8 cellular contexts compared by ENCODE assay signal in the genomic region with DNA sequence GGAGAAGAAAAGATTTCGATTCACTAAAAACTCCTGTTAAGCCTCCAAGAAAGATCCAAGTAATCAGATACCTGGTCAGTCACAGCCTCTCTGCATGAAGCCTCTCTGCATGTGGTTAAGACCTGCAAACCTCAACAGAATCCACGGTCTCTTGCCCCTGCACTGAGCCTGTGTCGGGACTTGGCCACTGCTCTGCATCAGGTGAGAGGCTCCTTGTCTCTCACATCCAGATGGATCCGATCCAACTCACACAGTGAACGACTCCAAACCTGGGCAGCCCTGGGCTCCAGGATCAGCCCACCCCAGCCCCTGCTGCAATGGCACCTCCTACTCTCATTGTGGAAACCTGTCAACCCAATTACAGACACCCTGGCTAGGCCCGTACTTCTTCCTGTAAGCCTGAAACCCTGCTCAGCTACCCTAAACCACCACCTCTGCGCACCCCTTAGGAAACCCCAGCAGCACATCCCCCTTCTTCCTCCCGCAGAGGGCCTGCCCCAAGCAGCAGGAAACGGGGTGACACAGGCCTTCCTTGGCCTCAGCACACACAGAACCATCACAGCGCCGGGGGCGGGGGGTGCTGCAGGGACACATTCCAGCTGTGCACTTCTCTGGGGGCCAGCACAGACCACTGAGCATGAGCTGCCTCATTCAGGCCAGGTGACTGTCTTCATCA.
A peak's percentile ranks its signal among the peaks of the same experiment; 100 is the strongest.
DNase-seq lines count a peak whose midpoint lies in the region; ATAC-seq, FAIRE-seq and TF ChIP-seq lines count a peak whose summit lies in the region.

No MANE protein-coding gene starts in this region.

- peaks cover 98 to 100% (median 99%) of the 10 kb centered on the region in 10 experiments for H3K4me1 ChIP-seq in BLaER1 treated with 17β-estradiol and CSF1 and Interleukin-3, amounts not matched to agents 10 nM and 100 nM
- H3K4me1 ChIP-seq in Panc1 (ENCODE audit: control insufficient read depth, insufficient read depth, low read length) (peaks cover 81% of the 10 kb centered on the region), trophoblast cell (ENCODE audit: control insufficient read depth in 1 of 2, insufficient read depth in 2 of 2, low read length in 2 of 2) (peaks cover 13 to 27% of the 10 kb centered on the region in 2 experiments)

- ATAC-seq in GM21528 (IDR thresholded peaks at IDR 0.05; ENCODE audit: low FRiP score, unreplicated experiment) (peak; percentile 60), Panc1 (no peak)

- peak overlapping the region; percentile 31 for H2BK12ac ChIP-seq in trophoblast cell (ENCODE audit: low read length)

- H3K9me3 ChIP-seq in BLaER1 treated with 17β-estradiol and CSF1 and Interleukin-3, amounts not matched to agents 10 nM and 100 nM (replicated peaks in 1 of 11) = no peaks in the 10 kb centered on the region
- no peaks in the 10 kb centered on the region for H3K9me3 ChIP-seq in Panc1 (ENCODE audit: control insufficient read depth, insufficient read depth, low read depth, low read length)
- no peaks in the 10 kb centered on the region for H3K9me3 ChIP-seq in trophoblast cell (ENCODE audit: insufficient read depth, low read depth, low read length)

- DNase-seq in Panc1 (ENCODE audit: low read depth, low spot score) = no peak
- peak; percentile 73 for DNase-seq in activated naive CD4-positive, alpha-beta T cell treated with Interleukin-2 at 50 U/mL for 16 hours
- no peak for DNase-seq in trophoblast cell
- no peak for DNase-seq in NCI-H1436 (lab: John Stamatoyannopoulos, UW)
- no peak for DNase-seq in HTR-8/SVneo (ENCODE audit: insufficient read length, low spot score)
- DNase-seq in SK-N-DZ (ENCODE audit: low spot score) = no peak

- peak overlapping the region in 6 of 10 experiments; percentile 2 to 35 (median 23); a peak in 5 of 20 replicates for H3K4me3 ChIP-seq in BLaER1 treated with 17β-estradiol and CSF1 and Interleukin-3, amounts not matched to agents 10 nM and 100 nM
- H3K4me3 ChIP-seq in Panc1 (ENCODE audit: low read depth in 2 of 2, low read length in 2 of 2) (no peak overlapping the region), trophoblast cell (ENCODE audit: low read depth, low read length) (no peak overlapping the region)

- no peak overlapping the region for H4K12ac ChIP-seq in trophoblast cell (ENCODE audit: low read depth, low read length)

- peak overlapping the region; percentile 38 for H3K18ac ChIP-seq in trophoblast cell (ENCODE audit: low read length)

- H2BK5ac ChIP-seq in trophoblast cell (ENCODE audit: low read depth, low read length, poor library complexity) = no peak overlapping the region

- peak overlapping the region; percentile 80 to 95 (median 91) for H3K4me2 ChIP-seq in BLaER1 treated with 17β-estradiol and CSF1 and Interleukin-3, amounts not matched to agents 10 nM and 100 nM
- no peak overlapping the region for H3K4me2 ChIP-seq in trophoblast cell (ENCODE audit: low read length)

- peak overlapping the region; percentile 4 to 62 (median 46); a peak in 14 of 22 replicates for H3K9ac ChIP-seq in BLaER1 treated with 17β-estradiol and CSF1 and Interleukin-3, amounts not matched to agents 10 nM and 100 nM
- no peak overlapping the region for H3K9ac ChIP-seq in trophoblast cell (ENCODE audit: low read length)

- no CpG with 5 or more reads among the region's 12 CpGs for WGBS in trophoblast cell (ENCODE audit: extremely low coverage, insufficient coverage, insufficient read length)

- H2AK5ac ChIP-seq in trophoblast cell (ENCODE audit: low read length) = no peak overlapping the region

- TF ChIP-seq CTCF in Panc1 (IDR thresholded peaks at IDR 0.05) = no peak

- in situ Hi-C loops in Panc1 (cut with HindIII; ENCODE audit: low pct_unique_long_range_greater_than_20kb, low sequenced_read_pairs) = no loop called here

- peaks cover 6 to 29% (median 19%) of the 10 kb centered on the region in 11 experiments; a peak in 15 of 22 replicates for H3K36me3 ChIP-seq in BLaER1 treated with 17β-estradiol and CSF1 and Interleukin-3, amounts not matched to agents 10 nM and 100 nM
- no peaks in the 10 kb centered on the region; the same call in 1 of the 2 replicates for H3K36me3 ChIP-seq in Panc1 (ENCODE audit: control insufficient read depth, insufficient read depth, low read length)
- H3K36me3 ChIP-seq in trophoblast cell (ENCODE audit: control insufficient read depth in 1 of 2, insufficient read depth in 2 of 2, low read length in 2 of 2) = peaks cover 6 to 12% of the 10 kb centered on the region in 2 experiments

- H4K91ac ChIP-seq in trophoblast cell (ENCODE audit: low read depth, low read length) = no peak overlapping the region

- peaks cover 98 to 100% (median 100%) of the 10 kb centered on the region in 11 experiments for H4K20me1 ChIP-seq in BLaER1 treated with 17β-estradiol and CSF1 and Interleukin-3, amounts not matched to agents 10 nM and 100 nM

- peak overlapping the region; percentile 85 for H3K4ac ChIP-seq in trophoblast cell (ENCODE audit: low read depth, low read length)

- H3K27ac ChIP-seq in BLaER1 treated with 17β-estradiol and CSF1 and Interleukin-3, amounts not matched to agents 10 nM and 100 nM = peak overlapping the region in 6 of 11 experiments; percentile 29 to 56 (median 38); a peak in 13 of 22 replicates
- H3K27ac ChIP-seq in Panc1 (ENCODE audit: low read length) (peak overlapping the region; percentile 59; the same call in 1 of the 2 replicates), trophoblast cell (ENCODE audit: low read depth, low read length) (no peak overlapping the region)

- H2AFZ ChIP-seq in trophoblast cell (ENCODE audit: insufficient read depth, low read length, poor library complexity) = no peak overlapping the region

- no peak for FAIRE-seq in HTR-8/SVneo (lab: Jason Lieb, UNC)

- BruUV-seq in Panc1 (replicated peaks; lab: Mats Ljungman, UMichigan) = no TSS peak

- H3K27me3 ChIP-seq in BLaER1 treated with 17β-estradiol and CSF1 and Interleukin-3, amounts not matched to agents 10 nM and 100 nM = no peaks in the 10 kb centered on the region
- H3K27me3 ChIP-seq in Panc1 (ENCODE audit: control insufficient read depth, insufficient read depth, low read length) = no peaks in the 10 kb centered on the region
- H3K27me3 ChIP-seq in trophoblast cell (ENCODE audit: insufficient read depth, low read length) = no peaks in the 10 kb centered on the region

- H2BK120ac ChIP-seq in trophoblast cell (ENCODE audit: insufficient read depth, low read length, poor library complexity) = no peak overlapping the region

- H4K8ac ChIP-seq in trophoblast cell (ENCODE audit: low read depth, low read length) = peak overlapping the region; percentile 13

- no peak overlapping the region for H3K23ac ChIP-seq in trophoblast cell (ENCODE audit: low read length)

- no peak overlapping the region for H3K14ac ChIP-seq in trophoblast cell (ENCODE audit: low read length)

- H3K79me2 ChIP-seq in trophoblast cell (ENCODE audit: control insufficient read depth, insufficient read depth, low read length, poor library complexity) = peaks cover 22% of the 10 kb centered on the region

- CTCF ChIA-PET in Panc1 (lab: Charles Lee) = no interaction called here

- intact Hi-C loops in Panc1 (cut with micrococcal nuclease; ENCODE audit: unreplicated experiment) = no loop called here

- POLR2A ChIA-PET in Panc1 (lab: Charles Lee) = no interaction called here

- peaks cover 7% of the 10 kb centered on the region for H3K79me1 ChIP-seq in trophoblast cell (ENCODE audit: low read length)

Comparison
In these comparisons a context has a peak if more than half of its experiments do, and no peak if none do; other contexts are left out.
1. H3K4me3 ChIP-seq: peak in BLaER1 treated with 17β-estradiol and CSF1 and Interleukin-3, amounts not matched to agents 10 nM and 100 nM (6 of 10); none in Panc1 (0 of 2) and trophoblast cell (single experiment).